In genomic region chr15:70569718-70570231, GRCh38 we compare ENCODE assay signal across 13 cellular contexts.
A peak's percentile ranks its signal among the peaks of the same experiment; 100 is the strongest.
DNase-seq lines count a peak whose midpoint lies in the region; FAIRE-seq and TF ChIP-seq lines count a peak whose summit lies in the region.
"Had no signal": no experiment of that assay in that cellular context is flagged by ENCODE, and none has a peak within 500 bp of the region (broad histone marks: within the 10 kb centered on the region; RNA-seq: fewer than 3 reads in every experiment).

No MANE protein-coding gene starts in this region.

- H3K4me3 Mint-ChIP-seq in astrocyte (ENCODE audit: unreplicated experiment): no peak overlapping the region
- H3K4me3 Mint-ChIP-seq: activated naive CD4-positive, alpha-beta T cell treated with anti-CD3 and anti-CD28 coated beads, Interleukin-2, amount 10 ng/mL, durations not matched to agents 7 days and 5 days; neural progenitor cell had no signal

- H3K9ac ChIP-seq in astrocyte (ENCODE audit: low read length): no peak overlapping the region
- H3K9ac ChIP-seq: neural progenitor cell had no signal

- FAIRE-seq in astrocyte (lab: Jason Lieb, UNC): peak; percentile 34
- FAIRE-seq: D721Med had no signal

- H3K4me2 ChIP-seq in astrocyte (ENCODE audit: low read length) (no peak overlapping the region), hepatocyte (no peak overlapping the region)
- H3K4me2 ChIP-seq: neural progenitor cell had no signal

- H3K27ac ChIP-seq in HEK293 (ENCODE audit: extremely low read depth, low read depth, low read length): peak overlapping the region; percentile 20; the same call in 1 of the 2 replicates
- no peak overlapping the region for H3K27ac ChIP-seq in astrocyte (ENCODE audit: low read depth, low read length)
- H3K27ac ChIP-seq in hepatocyte: peak overlapping the region; percentile 74
- H3K27ac ChIP-seq in prostate gland: no peak overlapping the region
- H3K27ac ChIP-seq: neural progenitor cell had no signal

- H3K79me2 ChIP-seq in astrocyte (ENCODE audit: insufficient read depth, low read length) (no peaks in the 10 kb centered on the region), hepatocyte (no peaks in the 10 kb centered on the region)

- H3K4me1 ChIP-seq in HEK293 (ENCODE audit: control insufficient read depth, insufficient read depth, low read length): peaks cover 15% of the 10 kb centered on the region
- H3K4me1 ChIP-seq in astrocyte (ENCODE audit: insufficient read depth, low read length): no peaks in the 10 kb centered on the region
- H3K4me1 ChIP-seq in hepatocyte (ENCODE audit: insufficient read depth): peaks cover 10% of the 10 kb centered on the region
- H3K4me1 ChIP-seq in prostate gland (replicated peaks): no peaks in the 10 kb centered on the region
- H3K4me1 ChIP-seq: neural progenitor cell had no signal

- no peak overlapping the region for H3K27ac Mint-ChIP-seq in astrocyte (ENCODE audit: unreplicated experiment)
- H3K27ac Mint-ChIP-seq: activated naive CD4-positive, alpha-beta T cell treated with anti-CD3 and anti-CD28 coated beads, Interleukin-2, amount 10 ng/mL, durations not matched to agents 7 days and 5 days; neural progenitor cell had no signal

- peaks cover 20% of the 10 kb centered on the region for H3K36me3 Mint-ChIP-seq in astrocyte (ENCODE audit: low read depth, unreplicated experiment)
- H3K36me3 Mint-ChIP-seq: activated naive CD4-positive, alpha-beta T cell treated with anti-CD3 and anti-CD28 coated beads, Interleukin-2, amount 10 ng/mL, durations not matched to agents 7 days and 5 days had no signal

- peaks cover 8% of the 10 kb centered on the region for H3K4me1 Mint-ChIP-seq in astrocyte (ENCODE audit: low read depth, unreplicated experiment)
- H3K4me1 Mint-ChIP-seq: activated naive CD4-positive, alpha-beta T cell treated with anti-CD3 and anti-CD28 coated beads, Interleukin-2, amount 10 ng/mL, durations not matched to agents 7 days and 5 days had no signal

- peaks cover 29% of the 10 kb centered on the region for H3K27me3 Mint-ChIP-seq in astrocyte (ENCODE audit: low read depth, unreplicated experiment)

- no peak for TF ChIP-seq POLR2A in prostate gland (IDR thresholded peaks at IDR 0.05)

- CTCF ChIA-PET in HEK293 (lab: Yijun Ruan, JAX): interaction anchor here (0.6 to 4.1 kb wide), 15 partner anchors 10 to 1116 kb away, joined by 3 to 46 read pairs (median 4); no protein-coding TSS in a partner anchor

- no peaks in the 10 kb centered on the region for H3K36me3 ChIP-seq in HEK293 (ENCODE audit: control insufficient read depth in 2 of 2, insufficient read depth in 1 of 2, low read length in 2 of 2)
- H3K36me3 ChIP-seq in astrocyte (ENCODE audit: insufficient read depth, low read length): no peaks in the 10 kb centered on the region
- H3K36me3 ChIP-seq in hepatocyte (replicated peaks; ENCODE audit: insufficient read depth, low read depth): no peaks in the 10 kb centered on the region
- no peaks in the 10 kb centered on the region for H3K36me3 ChIP-seq in prostate gland
- H3K36me3 ChIP-seq: neural progenitor cell had no signal

- no peak overlapping the region for H3K4me3 ChIP-seq in HEK293 (ENCODE audit: low read depth, low read length)
- H3K4me3 ChIP-seq in astrocyte (ENCODE audit: insufficient read depth, low read depth, low read length): no peak overlapping the region
- H3K4me3 ChIP-seq in hepatocyte: no peak overlapping the region
- no peak overlapping the region for H3K4me3 ChIP-seq in prostate gland
- H3K4me3 ChIP-seq: neural progenitor cell had no signal

- WGBS in hepatocyte (ENCODE audit: low lambda C conversion rate, missing lambda C conversion rate): 54% methylated on average over 6 of the region's 6 CpGs
- 64% methylated on average over 6 of the region's 6 CpGs for WGBS in prostate gland

- no peaks in the 10 kb centered on the region for H4K20me1 ChIP-seq in astrocyte (ENCODE audit: insufficient read depth, low read length)
- no peaks in the 10 kb centered on the region for H4K20me1 ChIP-seq in hepatocyte (ENCODE audit: insufficient read depth, poor library complexity, severe bottlenecking)

- TF ChIP-seq CTCF in HEK293 (tag by site-specific recombination; IDR thresholded peaks at IDR 0.05) (no peak), astrocyte (IDR thresholded peaks at IDR 0.05; ENCODE audit: insufficient read depth, low read depth, low read length) (no peak), hepatocyte (IDR thresholded peaks at IDR 0.05; ENCODE audit: poor library complexity) (no peak), prostate gland (IDR thresholded peaks at IDR 0.05) (no peak)

- H3K9me3 ChIP-seq in HEK293 (ENCODE audit: control insufficient read depth, insufficient read depth, low read depth, low read length): peaks cover 3% of the 10 kb centered on the region; the same call in 1 of the 2 replicates
- no peaks in the 10 kb centered on the region for H3K9me3 ChIP-seq in astrocyte (ENCODE audit: insufficient read depth, low read depth, low read length)
- no peaks in the 10 kb centered on the region for H3K9me3 ChIP-seq in hepatocyte (ENCODE audit: low read depth)
- no peaks in the 10 kb centered on the region for H3K9me3 ChIP-seq in prostate gland

- H3K9me2 ChIP-seq in hepatocyte (replicated peaks; ENCODE audit: insufficient read depth): no peaks in the 10 kb centered on the region

- H3K9me3 Mint-ChIP-seq in astrocyte (ENCODE audit: unreplicated experiment): peaks cover 17% of the 10 kb centered on the region

- intact Hi-C loops in prostate gland (cut with DNase I): loop anchor here (5.0 kb wide), 1 partner anchor 68 kb away; no protein-coding TSS in a partner anchor

- POLR2A ChIA-PET in HEK293 (lab: Yijun Ruan, JAX): interaction anchor here (1.0 to 1.7 kb wide), 3 partner anchors 8 to 194 kb away, joined by 3 to 9 read pairs (median 3); partner anchors contain the start of gene UACA

- H2AFZ ChIP-seq in astrocyte (ENCODE audit: low read depth, low read length) (no peak overlapping the region), hepatocyte (no peak overlapping the region)

- H3K27me3 ChIP-seq in astrocyte (ENCODE audit: insufficient read depth, low read length): peaks cover 8% of the 10 kb centered on the region
- no peaks in the 10 kb centered on the region for H3K27me3 ChIP-seq in hepatocyte
- no peaks in the 10 kb centered on the region for H3K27me3 ChIP-seq in prostate gland (replicated peaks; ENCODE audit: insufficient read depth)
- H3K27me3 ChIP-seq: neural progenitor cell had no signal

- DNase-seq in NCI-H82 (lab: John Stamatoyannopoulos, UW) (peak; percentile 24), NCI-H82 treated with DMSO at 0.1 percent for 48 hours (lab: John Stamatoyannopoulos, UW; ENCODE audit: unreplicated experiment) (no peak), astrocyte (ENCODE audit: low read depth) (peak; percentile 66), hepatocyte (ENCODE audit: low spot score) (peak; percentile 39), prostate gland (ENCODE audit: low spot score) (no peak), NCI-H526 (lab: John Stamatoyannopoulos, UW) (no peak)
- DNase-seq in activated effector memory CD4-positive, alpha-beta T cell treated with Interleukin-2 at 50 U/mL for 16 hours: no peak
- DNase-seq: activated naive CD4-positive, alpha-beta T cell treated with anti-CD3 and anti-CD28 coated beads, Interleukin-2, amount 10 ng/mL, durations not matched to agents 7 days and 5 days; NCI-H1092; NK-92 treated with Interleukin-12 subunit alpha and Interleukin-12 subunit beta, amount 100 ng/mL, for 24 hours had no signal

TF ChIP-seq in HEK293, 187 proteins besides CTCF, POLR2A, EP300 and RAD21 (continues in another document):
- no peak for TF ChIP-seq ZNF747 (tag by site-specific recombination; IDR thresholded peaks at IDR 0.05)
- TF ChIP-seq ZNF610 (tag by site-specific recombination; IDR thresholded peaks at IDR 0.05; ENCODE audit: borderline replicate concordance): no peak
- peak; percentile 81 for TF ChIP-seq ZNF843 (tag by site-specific recombination; IDR thresholded peaks at IDR 0.05)
- TF ChIP-seq ZNF596 (tag by site-specific recombination; IDR thresholded peaks at IDR 0.05): no peak
- TF ChIP-seq ZNF639 (tag by site-specific recombination; IDR thresholded peaks at IDR 0.05): peak; percentile 65; the same call in 1 of the 2 replicates
- no peak for TF ChIP-seq ZNF560 (tag by site-specific recombination; IDR thresholded peaks at IDR 0.05; ENCODE audit: borderline replicate concordance)
- TF ChIP-seq ZFP69B (tag by site-specific recombination; IDR thresholded peaks at IDR 0.05): no peak; the same call in 1 of the 2 replicates
- no peak for TF ChIP-seq ZNF169 (tag by site-specific recombination; IDR thresholded peaks at IDR 0.05)
- no peak for TF ChIP-seq ZNF404 (tag by site-specific recombination; IDR thresholded peaks at IDR 0.05)
- TF ChIP-seq ZNF660 (tag by site-specific recombination; IDR thresholded peaks at IDR 0.05): no peak
- TF ChIP-seq ZNF280C (tag by site-specific recombination; IDR thresholded peaks at IDR 0.05): no peak

Comparison
In these comparisons a context has a peak if more than half of its experiments do, and no peak if none do; other contexts are left out.
1. DNase-seq: peak in NCI-H82 (single experiment), astrocyte (single experiment) and hepatocyte (single experiment); none in NCI-H82 treated with DMSO at 0.1 percent for 48 hours (single experiment), activated effector memory CD4-positive, alpha-beta T cell treated with Interleukin-2 at 50 U/mL for 16 hours (single experiment), prostate gland (single experiment) and NCI-H526 (0 of 2).
2. H3K27ac ChIP-seq: peak in HEK293 (single experiment) and hepatocyte (single experiment); none in astrocyte (single experiment) and prostate gland (0 of 2).